Comparison of ENCODE assay signal across 8 cellular contexts in the genomic region with DNA sequence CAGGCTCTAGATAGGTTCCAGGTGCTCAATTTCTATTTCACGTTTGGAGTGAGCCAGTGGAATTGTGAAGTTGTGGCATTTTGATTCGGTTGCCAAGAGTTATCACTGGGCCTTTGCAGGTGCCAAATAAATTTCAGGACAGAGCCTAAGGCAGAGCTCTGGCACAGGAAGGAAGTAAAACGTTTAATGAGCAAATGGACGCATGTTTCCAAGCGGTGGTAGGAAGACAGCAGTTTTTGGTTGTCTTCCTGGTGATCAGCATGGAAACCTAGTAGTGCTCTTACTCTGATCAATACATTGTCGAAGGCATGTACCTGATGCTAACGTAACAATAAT. TPM values are rescaled to one million over a fixed set of nuclear protein-coding genes. Genes with fewer than 3 reads are reported as not detected.
DNase-seq lines count a peak whose midpoint lies in the region; ATAC-seq and TF ChIP-seq lines count a peak whose summit lies in the region.

No MANE protein-coding gene starts in this region.

- intact Hi-C loops in dendritic cell treated with granulocyte-macrophage colony-stimulating factor and Interleukin-4, amounts not matched to agents 40 ng/mL and 50 ng/mL, for 4 days (cut with micrococcal nuclease) = loop anchor here (1.0 to 2.0 kb wide), 3 partner anchors 15 to 29 kb away; no protein-coding TSS in a partner anchor

- DNase-seq in AG10803 (ENCODE audit: low read depth) = no peak
- DNase-seq in Jurkat, Clone E6-1 (ENCODE audit: low read depth, low spot score) = no peak
- DNase-seq in NCI-H1092 treated with DMSO at 0.1 percent for 48 hours (lab: John Stamatoyannopoulos, UW) = no peak
- no peak for DNase-seq in stimulated activated CD4-positive, alpha-beta T cell treated with anti-CD3 and anti-CD28 coated beads, Interleukin-1b, Interleukin-23, amount 100 ng/mL, for 48 hours

- peak overlapping the region; percentile 92 for H3K27ac Mint-ChIP-seq in dendritic cell treated with granulocyte-macrophage colony-stimulating factor and Interleukin-4, amounts not matched to agents 40 ng/mL and 50 ng/mL, for 4 days

- H3K4me3 ChIP-seq in AG10803 (ENCODE audit: low read length) (peak overlapping the region; percentile 69), muscle layer of duodenum (ENCODE audit: low read depth in 1 of 2, low read length in 2 of 2) (peak overlapping the region; percentile 84 to 92)
- peak overlapping the region; percentile 71 for H3K4me3 ChIP-seq in Jurkat, Clone E6-1 (ENCODE audit: low read length)

- no peaks in the 10 kb centered on the region for H3K36me3 ChIP-seq in muscle layer of duodenum (ENCODE audit: control insufficient read depth in 1 of 2, insufficient read depth in 2 of 2, low read length in 2 of 2)

- H3K27me3 ChIP-seq in muscle layer of duodenum (ENCODE audit: low read depth, low read length) = no peaks in the 10 kb centered on the region

- H3K9me3 ChIP-seq in muscle layer of duodenum (ENCODE audit: control insufficient read depth in 1 of 2, low read length in 2 of 2) = no peaks in the 10 kb centered on the region

- peak overlapping the region; percentile 90 for H3K27ac ChIP-seq in muscle layer of duodenum (ENCODE audit: low read length)

- TF ChIP-seq CTCF in AG10803 (conservative IDR thresholded peaks at IDR 0.05; ENCODE audit: low read length) = no peak

- H3K4me1 Mint-ChIP-seq in dendritic cell treated with granulocyte-macrophage colony-stimulating factor and Interleukin-4, amounts not matched to agents 40 ng/mL and 50 ng/mL, for 4 days (ENCODE audit: low read depth) = peaks cover 60% of the 10 kb centered on the region

- peaks cover 7 to 16% of the 10 kb centered on the region in 2 donors for H3K4me1 ChIP-seq in muscle layer of duodenum (ENCODE audit: control insufficient read depth in 1 of 2, insufficient read depth in 2 of 2, low read length in 2 of 2)

- H3K4me3 Mint-ChIP-seq in dendritic cell treated with granulocyte-macrophage colony-stimulating factor and Interleukin-4, amounts not matched to agents 40 ng/mL and 50 ng/mL, for 4 days = peak overlapping the region; percentile 99

- ATAC-seq in GM18517 (IDR thresholded peaks at IDR 0.05; ENCODE audit: unreplicated experiment) = no peak
- no peak for ATAC-seq in HG03039 (IDR thresholded peaks at IDR 0.05; ENCODE audit: unreplicated experiment)

- H3K36me3 Mint-ChIP-seq in dendritic cell treated with granulocyte-macrophage colony-stimulating factor and Interleukin-4, amounts not matched to agents 40 ng/mL and 50 ng/mL, for 4 days (ENCODE audit: low read depth) = peaks cover 22% of the 10 kb centered on the region

- no peaks in the 10 kb centered on the region for H3K27me3 Mint-ChIP-seq in dendritic cell treated with granulocyte-macrophage colony-stimulating factor and Interleukin-4, amounts not matched to agents 40 ng/mL and 50 ng/mL, for 4 days

- H3K9me3 Mint-ChIP-seq in dendritic cell treated with granulocyte-macrophage colony-stimulating factor and Interleukin-4, amounts not matched to agents 40 ng/mL and 50 ng/mL, for 4 days = no peaks in the 10 kb centered on the region

RNA-seq across cellular contexts. Expression of gene BIRC3, which starts 0.5 kb away (rescaled TPM):
- 3.5 TPM for polyA plus RNA-seq in Jurkat, Clone E6-1 (2012; ENCODE audit: insufficient read depth, insufficient read length)

RNA-seq across cellular contexts. Expression of gene BIRC2, which starts 29.3 kb away (rescaled TPM):
- polyA plus RNA-seq in Jurkat, Clone E6-1 (2012; ENCODE audit: insufficient read depth, insufficient read length) = 17.6 TPM
